ENCODE assay signal across 9 cellular contexts in the genomic region with DNA sequence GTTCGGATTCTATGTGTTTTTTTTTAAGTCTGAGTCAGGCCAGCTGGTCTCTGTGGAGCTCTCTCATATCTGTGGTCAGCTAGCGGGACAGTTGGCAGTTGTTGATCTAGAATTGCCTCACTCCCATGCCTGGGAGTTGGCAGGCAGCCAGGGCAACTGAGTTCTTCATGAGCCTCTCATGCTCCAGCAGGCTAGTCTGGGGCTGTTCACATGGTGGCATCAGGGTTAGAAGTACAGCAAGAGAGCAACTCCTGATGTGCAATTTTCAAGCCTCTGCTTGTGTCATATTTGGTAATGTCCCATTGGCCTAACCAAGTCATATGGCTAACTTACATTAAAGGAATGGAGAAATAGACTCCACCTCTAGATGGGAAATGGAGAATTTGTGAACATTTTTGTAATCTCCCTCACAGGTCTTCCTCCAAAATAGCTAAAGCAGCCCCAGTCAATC. TPM values are rescaled to one million over a fixed set of nuclear protein-coding genes. Genes with fewer than 3 reads are reported as not detected.
DNase-seq lines count a peak whose midpoint lies in the region; ATAC-seq and TF ChIP-seq lines count a peak whose summit lies in the region.
"Had no signal": no experiment of that assay in that cellular context is flagged by ENCODE, and none has a peak within 500 bp of the region (broad histone marks: within the 10 kb centered on the region; RNA-seq: fewer than 3 reads in every experiment).

No MANE protein-coding gene starts in this region.

- POLR2A ChIA-PET in AG04450 (lab: Yijun Ruan, JAX): interaction anchor here (0.5 to 1.4 kb wide), 5 partner anchors 12 to 127 kb away, joined by 3 to 11 read pairs (median 4); a partner anchor contains a TSS

- TF ChIP-seq RAD21 in Ishikawa (IDR thresholded peaks at IDR 0.05; ENCODE audit: low read depth) (no peak), liver (IDR thresholded peaks at IDR 0.05) (peak in 1 of 2 donors; percentile 48)

- in situ Hi-C loops in astrocyte of the cerebellum (cut with HindIII; ENCODE audit: low sequenced_read_pairs): no loop called here

- H3K4me3 ChIP-seq in AG04450 (ENCODE audit: low read depth, low read length) (no peak overlapping the region), astrocyte of the cerebellum (ENCODE audit: low read depth, low read length) (no peak overlapping the region), liver (ENCODE audit: low read depth in 1 of 3, low read length in 3 of 3) (no peak overlapping the region)

- TF ChIP-seq EP300 in Ishikawa (IDR thresholded peaks at IDR 0.05; ENCODE audit: borderline replicate concordance): no peak

- TF ChIP-seq CTCF in AG04450 (IDR thresholded peaks at IDR 0.05; ENCODE audit: low read depth, low read length) (no peak), astrocyte of the cerebellum (IDR thresholded peaks at IDR 0.05; ENCODE audit: low read depth, low read length, missing control alignments) (no peak), liver (IDR thresholded peaks at IDR 0.05; ENCODE audit: low read depth, low read length, missing input control) (no peak)

- H3K27ac ChIP-seq in AG04450 (ENCODE audit: low read depth, low read length) (peak overlapping the region; percentile 78), liver (ENCODE audit: low read depth in 1 of 2, low read length in 2 of 2) (peak overlapping the region; percentile 41 to 57)

- H3K9me3 ChIP-seq in AG04450 (ENCODE audit: control insufficient read depth, insufficient read depth, low read length) (no peaks in the 10 kb centered on the region), liver (ENCODE audit: control insufficient read depth in 4 of 4, low read length in 3 of 4) (no peaks in the 10 kb centered on the region)

- 22% methylated on average over 2 of the region's 2 CpGs for WGBS in liver

- CTCF ChIA-PET in AG04450 (lab: Charles Lee): interaction anchor here (1.5 to 4.6 kb wide), 4 partner anchors 44 to 496 kb away, joined by 3 to 35 read pairs (median 4); no protein-coding TSS in a partner anchor

- peaks cover 5 to 47% (median 36%) of the 10 kb centered on the region in 4 donors for H3K36me3 ChIP-seq in liver (ENCODE audit: control insufficient read depth in 4 of 4, insufficient read depth in 3 of 4, low read depth in 1 of 4, low read length in 3 of 4)

- DNase-seq in AG04450 (ENCODE audit: low read depth, low spot score): peak; percentile 92
- DNase-seq in astrocyte of the cerebellum (ENCODE audit: low read depth): peak; percentile 91
- no peak for DNase-seq in SK-N-DZ (ENCODE audit: low spot score)
- DNase-seq in activated gamma-delta T cell treated with Interleukin-2 at 50 U/mL for 16 hours: no peak
- DNase-seq: T-cell had no signal

- peaks cover 0 to 17% (median 16%) of the 10 kb centered on the region in 4 donors for H3K4me1 ChIP-seq in liver (ENCODE audit: control insufficient read depth in 4 of 4, insufficient read depth in 4 of 4, low read length in 3 of 4)

- H3K27me3 ChIP-seq in AG04450 (ENCODE audit: control insufficient read depth, insufficient read depth, low read length) (peaks cover 10% of the 10 kb centered on the region), liver (ENCODE audit: control insufficient read depth in 4 of 4, insufficient read depth in 4 of 4, low read length in 3 of 4) (no peaks in the 10 kb centered on the region)

- no peak for ATAC-seq in HG03159 (IDR thresholded peaks at IDR 0.05; ENCODE audit: unreplicated experiment)
- no peak for ATAC-seq in GM21529 (IDR thresholded peaks at IDR 0.05; ENCODE audit: unreplicated experiment)
- ATAC-seq: T-cell had no signal

- H3K9ac ChIP-seq in liver (ENCODE audit: low read depth in 1 of 2, low read length in 2 of 2): no peak overlapping the region

TF ChIP-seq in Ishikawa, 13 proteins besides CTCF, POLR2A, EP300 and RAD21:
- TF ChIP-seq, protein P1, sequence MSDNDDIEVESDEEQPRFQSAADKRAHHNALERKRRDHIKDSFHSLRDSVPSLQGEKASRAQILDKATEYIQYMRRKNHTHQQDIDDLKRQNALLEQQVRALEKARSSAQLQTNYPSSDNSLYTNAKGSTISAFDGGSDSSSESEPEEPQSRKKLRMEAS (IDR thresholded peaks at IDR 0.05): no peak
- TF ChIP-seq NFIC (IDR thresholded peaks at IDR 0.05): peak; percentile 29; the same call in 1 of the 2 replicates

TF ChIP-seq in liver, 16 proteins besides CTCF, POLR2A, EP300 and RAD21:
- peak; percentile 8 for TF ChIP-seq FOXA1 (IDR thresholded peaks at IDR 0.05)
- peak; percentile 61 to 72 for TF ChIP-seq RXRA (IDR thresholded peaks at IDR 0.05)
- no peak for TF ChIP-seq YY1 (IDR thresholded peaks at IDR 0.05)
- TF ChIP-seq JUND (IDR thresholded peaks at IDR 0.05): peak; percentile 20 to 23
- TF ChIP-seq NR2F2 (IDR thresholded peaks at IDR 0.05): no peak
- TF ChIP-seq SP1 (IDR thresholded peaks at IDR 0.05): peak; percentile 47
- TF ChIP-seq, protein P2, sequence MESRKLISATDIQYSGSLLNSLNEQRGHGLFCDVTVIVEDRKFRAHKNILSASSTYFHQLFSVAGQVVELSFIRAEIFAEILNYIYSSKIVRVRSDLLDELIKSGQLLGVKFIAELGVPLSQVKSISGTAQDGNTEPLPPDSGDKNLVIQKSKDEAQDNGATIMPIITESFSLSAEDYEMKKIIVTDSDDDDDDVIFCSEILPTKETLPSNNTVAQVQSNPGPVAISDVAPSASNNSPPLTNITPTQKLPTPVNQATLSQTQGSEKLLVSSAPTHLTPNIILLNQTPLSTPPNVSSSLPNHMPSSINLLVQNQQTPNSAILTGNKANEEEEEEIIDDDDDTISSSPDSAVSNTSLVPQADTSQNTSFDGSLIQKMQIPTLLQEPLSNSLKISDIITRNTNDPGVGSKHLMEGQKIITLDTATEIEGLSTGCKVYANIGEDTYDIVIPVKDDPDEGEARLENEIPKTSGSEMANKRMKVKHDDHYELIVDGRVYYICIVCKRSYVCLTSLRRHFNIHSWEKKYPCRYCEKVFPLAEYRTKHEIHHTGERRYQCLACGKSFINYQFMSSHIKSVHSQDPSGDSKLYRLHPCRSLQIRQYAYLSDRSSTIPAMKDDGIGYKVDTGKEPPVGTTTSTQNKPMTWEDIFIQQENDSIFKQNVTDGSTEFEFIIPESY (IDR thresholded peaks at IDR 0.05): no peak
- no peak for TF ChIP-seq EGR1 (IDR thresholded peaks at IDR 0.05; ENCODE audit: low read depth in 2 of 2)
- TF ChIP-seq, protein P1 (IDR thresholded peaks at IDR 0.05): no peak
- TF ChIP-seq, protein P3, sequence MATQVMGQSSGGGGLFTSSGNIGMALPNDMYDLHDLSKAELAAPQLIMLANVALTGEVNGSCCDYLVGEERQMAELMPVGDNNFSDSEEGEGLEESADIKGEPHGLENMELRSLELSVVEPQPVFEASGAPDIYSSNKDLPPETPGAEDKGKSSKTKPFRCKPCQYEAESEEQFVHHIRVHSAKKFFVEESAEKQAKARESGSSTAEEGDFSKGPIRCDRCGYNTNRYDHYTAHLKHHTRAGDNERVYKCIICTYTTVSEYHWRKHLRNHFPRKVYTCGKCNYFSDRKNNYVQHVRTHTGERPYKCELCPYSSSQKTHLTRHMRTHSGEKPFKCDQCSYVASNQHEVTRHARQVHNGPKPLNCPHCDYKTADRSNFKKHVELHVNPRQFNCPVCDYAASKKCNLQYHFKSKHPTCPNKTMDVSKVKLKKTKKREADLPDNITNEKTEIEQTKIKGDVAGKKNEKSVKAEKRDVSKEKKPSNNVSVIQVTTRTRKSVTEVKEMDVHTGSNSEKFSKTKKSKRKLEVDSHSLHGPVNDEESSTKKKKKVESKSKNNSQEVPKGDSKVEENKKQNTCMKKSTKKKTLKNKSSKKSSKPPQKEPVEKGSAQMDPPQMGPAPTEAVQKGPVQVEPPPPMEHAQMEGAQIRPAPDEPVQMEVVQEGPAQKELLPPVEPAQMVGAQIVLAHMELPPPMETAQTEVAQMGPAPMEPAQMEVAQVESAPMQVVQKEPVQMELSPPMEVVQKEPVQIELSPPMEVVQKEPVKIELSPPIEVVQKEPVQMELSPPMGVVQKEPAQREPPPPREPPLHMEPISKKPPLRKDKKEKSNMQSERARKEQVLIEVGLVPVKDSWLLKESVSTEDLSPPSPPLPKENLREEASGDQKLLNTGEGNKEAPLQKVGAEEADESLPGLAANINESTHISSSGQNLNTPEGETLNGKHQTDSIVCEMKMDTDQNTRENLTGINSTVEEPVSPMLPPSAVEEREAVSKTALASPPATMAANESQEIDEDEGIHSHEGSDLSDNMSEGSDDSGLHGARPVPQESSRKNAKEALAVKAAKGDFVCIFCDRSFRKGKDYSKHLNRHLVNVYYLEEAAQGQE (IDR thresholded peaks at IDR 0.05): no peak
- TF ChIP-seq FOXA2 (IDR thresholded peaks at IDR 0.05): peak; percentile 35
- TF ChIP-seq, protein P4, sequence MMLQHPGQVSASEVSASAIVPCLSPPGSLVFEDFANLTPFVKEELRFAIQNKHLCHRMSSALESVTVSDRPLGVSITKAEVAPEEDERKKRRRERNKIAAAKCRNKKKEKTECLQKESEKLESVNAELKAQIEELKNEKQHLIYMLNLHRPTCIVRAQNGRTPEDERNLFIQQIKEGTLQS (IDR thresholded peaks at IDR 0.05): peak; percentile 58
- TF ChIP-seq HNF4G (IDR thresholded peaks at IDR 0.05): no peak
- TF ChIP-seq TAF1 (conservative IDR thresholded peaks at IDR 0.05): no peak
- no peak for TF ChIP-seq GABPA (IDR thresholded peaks at IDR 0.05 in 1 of 2, conservative IDR thresholded peaks at IDR 0.05 in 1 of 2)
- peak; percentile 53 to 64 for TF ChIP-seq HNF4A (conservative IDR thresholded peaks at IDR 0.05)

RNA-seq across cellular contexts. Expression of a gene that starts 6.7 kb away (rescaled TPM):
- 47.7 and 53.2 TPM in 2 replicates for polyA plus RNA-seq in AG04450 (2011; rRNA removed)
- 46.7 and 63.0 TPM in 2 replicates for polyA minus RNA-seq in AG04450 (2011; rRNA and poly(A)+ RNA removed)
- 10 to 100 TPM in 1 of 2 donors, 1 to 10 TPM in 1; 5.3 to 24.3 TPM for total RNA-seq in liver
- 1 to 10 TPM; 3.3 to 4.3 TPM for polyA plus RNA-seq in liver
- 76.9 and 79.0 TPM in 2 replicates for polyA plus RNA-seq in SK-N-DZ (2014; cell fraction: cytosol; rRNA removed)
- polyA plus RNA-seq in SK-N-DZ (2014; cell fraction: nucleus; rRNA removed): 43.7 and 54.7 TPM in 2 replicates

RNA-seq across cellular contexts. Expression of a gene that starts 25.2 kb away (rescaled TPM):
- polyA plus RNA-seq in AG04450 (2011; rRNA removed) (0.12 and 0.16 TPM in 2 replicates), liver (10 to 100 TPM; 22.9 to 86.8 TPM)
- polyA minus RNA-seq in AG04450 (2011; rRNA and poly(A)+ RNA removed): 0.32 TPM in 1 of 2 replicates, not detected in the other
- total RNA-seq in liver: 100 to 1,000 TPM in 1 of 2 donors, 10 to 100 TPM in 1; 33.8 to 253 TPM
- polyA plus RNA-seq in SK-N-DZ (2014; cell fraction: cytosol; rRNA removed): 2.4 and 2.5 TPM in 2 replicates
- 2.0 and 3.7 TPM in 2 replicates for polyA plus RNA-seq in SK-N-DZ (2014; cell fraction: nucleus; rRNA removed)

Comparison
In these comparisons a context has a peak if more than half of its experiments do, and no peak if none do; other contexts are left out.
1. DNase-seq: peak in AG04450 (single experiment) and astrocyte of the cerebellum (single experiment); none in SK-N-DZ (single experiment) and activated gamma-delta T cell treated with Interleukin-2 at 50 U/mL for 16 hours (single experiment).
2. RNA of a gene that starts 25.2 kb away (polyA plus RNA-seq): 22.9 to 86.8 TPM in liver; 0.12 to 0.16 TPM in AG04450; every median in the first group is over 10 times any median in the second.